In the genomic region with DNA sequence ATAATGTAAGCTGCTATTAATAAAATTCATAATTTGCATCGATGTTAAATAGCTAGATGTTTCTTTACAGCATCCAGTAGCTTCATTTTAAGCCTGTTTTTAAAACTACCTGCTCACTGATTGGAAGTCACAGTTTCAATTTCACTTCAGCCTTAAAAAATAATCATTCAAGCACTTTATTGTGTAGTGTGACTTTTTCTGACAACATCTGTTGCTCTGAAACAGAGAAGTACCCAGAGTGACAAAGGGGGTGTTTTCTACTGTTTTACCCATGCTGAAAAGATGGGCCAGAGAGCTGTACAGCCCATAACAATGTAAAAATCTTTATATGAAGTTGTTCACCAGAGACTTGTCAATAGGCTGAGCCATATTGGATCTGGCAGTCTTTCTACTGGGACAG, we compare ENCODE assay signal across 27 cellular contexts.
DNase-seq lines count a peak whose midpoint lies in the region; ATAC-seq and TF ChIP-seq lines count a peak whose summit lies in the region.
"Had no signal": no experiment of that assay in that cellular context is flagged by ENCODE, and none has a peak within 500 bp of the region (broad histone marks: within the 10 kb centered on the region; RNA-seq: fewer than 3 reads in every experiment).

No MANE protein-coding gene starts in this region.

- H3K27ac ChIP-seq in RWPE1 = no peak overlapping the region
- H3K27ac ChIP-seq: ascending aorta, C4-2B, cardiac muscle cell, colonic mucosa, hepatocyte, pancreas had no signal

- peaks cover 6% of the 10 kb centered on the region for H3K4me1 Mint-ChIP-seq in memory B cell
- peaks cover 2% of the 10 kb centered on the region for H3K4me1 Mint-ChIP-seq in activated naive CD4-positive, alpha-beta T cell treated with anti-CD3 and anti-CD28 coated beads for 36 hours (ENCODE audit: low read depth)
- H3K4me1 Mint-ChIP-seq: GM23338, nephron, WTC11 had no signal

- ATAC-seq in GM18909 (IDR thresholded peaks at IDR 0.05; ENCODE audit: poor library complexity, unreplicated experiment) (peak; percentile 58), GM21526 (IDR thresholded peaks at IDR 0.05; ENCODE audit: low FRiP score, unreplicated experiment) (peak; percentile 74), HG03439 (IDR thresholded peaks at IDR 0.05; ENCODE audit: unreplicated experiment) (peak; percentile 50), memory B cell (ENCODE audit: low read depth) (peak; percentile 31)
- ATAC-seq: GM23338; pancreas; stimulated activated naive CD8-positive, alpha-beta T cell treated with anti-CD3 and anti-CD28 coated beads, Interleukin-15, Interleukin-2, amounts not matched to agents 100 U/mL and 50 U/mL, for 24 hours; WTC11 had no signal

- POLR2A ChIA-PET in RWPE1 (lab: Yijun Ruan, JAX; ENCODE audit: low non-redundant PET) = no interaction called here

- intact Hi-C loops in activated naive CD4-positive, alpha-beta T cell treated with anti-CD3 and anti-CD28 coated beads for 36 hours (cut with micrococcal nuclease) = loop anchor here (5.0 to 10.0 kb wide), 2 partner anchors 494 to 548 kb away; no protein-coding TSS in a partner anchor

- H3K36me3 Mint-ChIP-seq in memory B cell = no peaks in the 10 kb centered on the region
- H3K36me3 Mint-ChIP-seq in activated naive CD4-positive, alpha-beta T cell treated with anti-CD3 and anti-CD28 coated beads for 36 hours (ENCODE audit: low read depth) = no peaks in the 10 kb centered on the region
- H3K36me3 Mint-ChIP-seq: WTC11 had no signal

- H3K27ac Mint-ChIP-seq in memory B cell = no peak overlapping the region
- no peak overlapping the region for H3K27ac Mint-ChIP-seq in activated naive CD4-positive, alpha-beta T cell treated with anti-CD3 and anti-CD28 coated beads for 36 hours
- H3K27ac Mint-ChIP-seq: activated T-cell treated with anti-CD3 and anti-CD28 coated beads, Interleukin-2, amount 50 U/mL, for 24 hours; GM23338; nephron; WTC11 had no signal

- H3K4me3 Mint-ChIP-seq in memory B cell = no peak overlapping the region
- H3K4me3 Mint-ChIP-seq in activated naive CD4-positive, alpha-beta T cell treated with anti-CD3 and anti-CD28 coated beads for 36 hours = no peak overlapping the region
- H3K4me3 Mint-ChIP-seq: activated T-cell treated with anti-CD3 and anti-CD28 coated beads, Interleukin-2, amount 50 U/mL, for 24 hours; GM23338; nephron; WTC11 had no signal

- CTCF ChIA-PET in activated naive CD4-positive, alpha-beta T cell treated with anti-CD3 and anti-CD28 coated beads for 36 hours (lab: Charles Lee) = interaction anchor here (0.6 kb wide), 1 partner anchor 350 kb away, joined by 3 read pairs; no protein-coding TSS in a partner anchor
- CTCF ChIA-PET in RWPE1 (lab: Yijun Ruan, JAX) = no interaction called here

- no peak for TF ChIP-seq CTCF in RWPE1 (conservative IDR thresholded peaks at IDR 0.05; ENCODE audit: low read depth)

- DNase-seq in memory B cell (ENCODE audit: low spot score in 2 of 2) (no peak), putamen (ENCODE audit: low spot score) (no peak), RWPE1 (ENCODE audit: low spot score) (no peak)
- no peak for DNase-seq in activated naive CD4-positive, alpha-beta T cell treated with anti-CD3 and anti-CD28 coated beads for 36 hours
- DNase-seq in activated CD4-positive, alpha-beta T cell treated with anti-CD3 and anti-CD28 coated beads for 1 hour = no peak
- DNase-seq: activated gamma-delta T cell; activated T-cell treated with anti-CD3 and anti-CD28 coated beads, Interleukin-2, amount 50 U/mL, for 24 hours; colonic mucosa; COR-L47; DMS53; effector CD4-positive, alpha-beta T cell; NCI-H2107; NCI-H748 treated with DMSO at 0.1 percent for 48 hours; pancreas; retina; stimulated activated CD4-positive, alpha-beta T cell treated with anti-CD3 and anti-CD28 coated beads, Interleukin-2, amount 100 ng/mL, for 24 hours; stimulated activated naive CD8-positive, alpha-beta T cell treated with anti-CD3 and anti-CD28 coated beads, Interleukin-15, Interleukin-2, amounts not matched to agents 100 U/mL and 50 U/mL, for 24 hours had no signal

- no peaks in the 10 kb centered on the region for H3K9me3 Mint-ChIP-seq in memory B cell
- no peaks in the 10 kb centered on the region for H3K9me3 Mint-ChIP-seq in activated naive CD4-positive, alpha-beta T cell treated with anti-CD3 and anti-CD28 coated beads for 36 hours
- H3K9me3 Mint-ChIP-seq: activated T-cell treated with anti-CD3 and anti-CD28 coated beads, Interleukin-2, amount 50 U/mL, for 24 hours; GM23338; nephron; WTC11 had no signal

- no peaks in the 10 kb centered on the region for H3K27me3 Mint-ChIP-seq in memory B cell
- no peaks in the 10 kb centered on the region for H3K27me3 Mint-ChIP-seq in activated naive CD4-positive, alpha-beta T cell treated with anti-CD3 and anti-CD28 coated beads for 36 hours (ENCODE audit: low read depth)
- H3K27me3 Mint-ChIP-seq: activated T-cell treated with anti-CD3 and anti-CD28 coated beads, Interleukin-2, amount 50 U/mL, for 24 hours had no signal
